Comparison of ENCODE assay signal across 1 cellular context in genomic region chr11:842370-843002, GRCh38.
TF ChIP-seq lines count a peak whose summit lies in the region.

Gene POLR2L, minus strand, starts transcription at chr11:842529. Its CDS starts 21 bp downstream, at chr11:842508.
Gene TSPAN4, plus strand, starts transcription at chr11:842852. Its CDS starts 7,453 bp downstream, at chr11:850305.

TF ChIP-seq in HepG2, 621 proteins besides CTCF, POLR2A, EP300 and RAD21 (continued from another document and continues in another):
- TF ChIP-seq ZNF879 (CRISPR knock-in tag; IDR thresholded peaks at IDR 0.05): no peak
- no peak for TF ChIP-seq ZNF781 (CRISPR knock-in tag; IDR thresholded peaks at IDR 0.05; ENCODE audit: borderline replicate concordance, not compliant biosample characterization)
- no peak for TF ChIP-seq NFE2 (CRISPR knock-in tag; IDR thresholded peaks at IDR 0.05)
- peak; percentile 62; the same call in 1 of the 2 replicates for TF ChIP-seq SRY (CRISPR knock-in tag; IDR thresholded peaks at IDR 0.05)
- TF ChIP-seq ZNF768 (CRISPR knock-in tag; IDR thresholded peaks at IDR 0.05): no peak; the same call in 1 of the 2 replicates
- TF ChIP-seq CEBPZ (IDR thresholded peaks at IDR 0.05; ENCODE audit: low read length): no peak
- TF ChIP-seq ZBTB33 (CRISPR knock-in tag; IDR thresholded peaks at IDR 0.05): no peak
- no peak for TF ChIP-seq ARNT (IDR thresholded peaks at IDR 0.05)
- no peak for TF ChIP-seq CENPBD1 (CRISPR knock-in tag; IDR thresholded peaks at IDR 0.05; ENCODE audit: borderline replicate concordance, low read depth)
- peak; percentile 54; the same call in 1 of the 2 replicates for TF ChIP-seq IKZF5 (CRISPR knock-in tag; IDR thresholded peaks at IDR 0.05)
- no peak for TF ChIP-seq MLXIP (CRISPR knock-in tag; IDR thresholded peaks at IDR 0.05; ENCODE audit: borderline replicate concordance)
- TF ChIP-seq RERE (CRISPR knock-in tag; IDR thresholded peaks at IDR 0.05; ENCODE audit: low read depth): 0 out of 2 replicates have a peak, but pooled peaks have one; percentile 10
- TF ChIP-seq ZNF124 (CRISPR knock-in tag; IDR thresholded peaks at IDR 0.05): no peak
- TF ChIP-seq ZBTB2 (CRISPR knock-in tag; IDR thresholded peaks at IDR 0.05; ENCODE audit: low read depth): no peak
- TF ChIP-seq PRDM15 (CRISPR knock-in tag; IDR thresholded peaks at IDR 0.05): no peak
- no peak for TF ChIP-seq TAF15 (IDR thresholded peaks at IDR 0.05; ENCODE audit: low read depth, low read length, poor library complexity, severe bottlenecking)
- TF ChIP-seq SMAD1 (CRISPR knock-in tag; IDR thresholded peaks at IDR 0.05; ENCODE audit: borderline replicate concordance, low read depth): no peak; the same call in 1 of the 2 replicates
- peak; percentile 90 for TF ChIP-seq ZFY (CRISPR knock-in tag; IDR thresholded peaks at IDR 0.05)
- TF ChIP-seq KLF16 (CRISPR knock-in tag; IDR thresholded peaks at IDR 0.05): peak in 1 of 2 experiments; percentile 59; a peak in 2 of 4 replicates
- TF ChIP-seq TIGD3 (CRISPR knock-in tag; IDR thresholded peaks at IDR 0.05; ENCODE audit: borderline replicate concordance): no peak
- TF ChIP-seq SMARCE1 (IDR thresholded peaks at IDR 0.05; ENCODE audit: borderline replicate concordance): no peak
- peak; percentile 53 to 67 for TF ChIP-seq HMGXB4 (CRISPR knock-in tag; IDR thresholded peaks at IDR 0.05; ENCODE audit: borderline replicate concordance in 1 of 2, low read depth in 1 of 2)
- TF ChIP-seq YEATS2 (CRISPR knock-in tag; IDR thresholded peaks at IDR 0.05; ENCODE audit: borderline replicate concordance): no peak; the same call in 1 of the 2 replicates
- TF ChIP-seq JDP2 (CRISPR knock-in tag; IDR thresholded peaks at IDR 0.05; ENCODE audit: borderline replicate concordance): no peak
- TF ChIP-seq ZFP82 (CRISPR knock-in tag; IDR thresholded peaks at IDR 0.05; ENCODE audit: borderline replicate concordance): peak; percentile 61; the same call in 1 of the 2 replicates
- 0 out of 2 replicates have a peak, but pooled peaks have one; percentile 19 for TF ChIP-seq ZNF329 (CRISPR knock-in tag; IDR thresholded peaks at IDR 0.05; ENCODE audit: low read depth)
